ENCODE assay signal across 9 cellular contexts in genomic region chr1:32900371-32900955, GRCh38. TPM values are rescaled to one million over a fixed set of nuclear protein-coding genes. Genes with fewer than 3 reads are reported as not detected.
A peak's percentile ranks its signal among the peaks of the same experiment; 100 is the strongest.
DNase-seq lines count a peak whose midpoint lies in the region; ATAC-seq and TF ChIP-seq lines count a peak whose summit lies in the region.
"Had no signal": no experiment of that assay in that cellular context is flagged by ENCODE, and none has a peak within 500 bp of the region (broad histone marks: within the 10 kb centered on the region; RNA-seq: fewer than 3 reads in every experiment).

No MANE protein-coding gene starts in this region.

- no peak overlapping the region for H3K27ac Mint-ChIP-seq in activated T-helper 1 cell treated with anti-CD3 and anti-CD28 coated beads, Interleukin-12 subunit alpha, Interleukin-12 subunit beta, Interleukin-2, Interleukin-4 antibody, amounts not matched to agents 30 ng/mL and 10 ng/mL and 1 ng/mL, durations not matched to agents 14 hours and 24 hours and 36 hours

- H3K36me3 ChIP-seq in hepatocyte (replicated peaks; ENCODE audit: insufficient read depth, low read depth) (no peaks in the 10 kb centered on the region), skeletal muscle satellite cell (ENCODE audit: insufficient read depth, low read length) (no peaks in the 10 kb centered on the region)

- H2AFZ ChIP-seq in hepatocyte = peak overlapping the region; percentile 90

- H3K4me3 ChIP-seq in hepatocyte (peak overlapping the region; percentile 67), skeletal muscle satellite cell (ENCODE audit: low read length) (peak overlapping the region; percentile 71)

- no peak for TF ChIP-seq CTCF in hepatocyte (IDR thresholded peaks at IDR 0.05; ENCODE audit: poor library complexity)

- peaks cover 59% of the 10 kb centered on the region for H3K27me3 Mint-ChIP-seq in activated T-helper 1 cell treated with anti-CD3 and anti-CD28 coated beads, Interleukin-12 subunit alpha, Interleukin-12 subunit beta, Interleukin-2, Interleukin-4 antibody, amounts not matched to agents 30 ng/mL and 10 ng/mL and 1 ng/mL, durations not matched to agents 14 hours and 24 hours and 36 hours (ENCODE audit: insufficient read depth)

- H3K4me1 ChIP-seq in hepatocyte (ENCODE audit: insufficient read depth) (peaks cover 4% of the 10 kb centered on the region), skeletal muscle satellite cell (ENCODE audit: control insufficient read depth, insufficient read depth, low read length) (peaks cover 6% of the 10 kb centered on the region)

- H3K27me3 ChIP-seq in hepatocyte (no peaks in the 10 kb centered on the region), skeletal muscle satellite cell (ENCODE audit: control insufficient read depth, insufficient read depth, low read length) (peaks cover 13% of the 10 kb centered on the region)

- ATAC-seq in GM18519 (IDR thresholded peaks at IDR 0.05; ENCODE audit: low FRiP score, unreplicated experiment) = no peak

- H3K79me2 ChIP-seq in hepatocyte = no peaks in the 10 kb centered on the region

- H4K20me1 ChIP-seq in hepatocyte (ENCODE audit: insufficient read depth, poor library complexity, severe bottlenecking) = no peaks in the 10 kb centered on the region

- 35% methylated on average over 22 of the region's 22 CpGs for WGBS in hepatocyte (ENCODE audit: low lambda C conversion rate, missing lambda C conversion rate)

- H3K4me1 Mint-ChIP-seq in activated T-helper 1 cell treated with anti-CD3 and anti-CD28 coated beads, Interleukin-12 subunit alpha, Interleukin-12 subunit beta, Interleukin-2, Interleukin-4 antibody, amounts not matched to agents 30 ng/mL and 10 ng/mL and 1 ng/mL, durations not matched to agents 14 hours and 24 hours and 36 hours (ENCODE audit: low read depth) = peaks cover 5% of the 10 kb centered on the region

- H3K9me3 ChIP-seq in hepatocyte (ENCODE audit: low read depth) (no peaks in the 10 kb centered on the region), skeletal muscle satellite cell (replicated peaks; ENCODE audit: low read length) (no peaks in the 10 kb centered on the region)

- H3K27ac ChIP-seq in hepatocyte = no peak overlapping the region

- H3K4me2 ChIP-seq in hepatocyte (peak overlapping the region; percentile 98), skeletal muscle satellite cell (ENCODE audit: low read length) (peak overlapping the region; percentile 88)

- H3K36me3 Mint-ChIP-seq in activated T-helper 1 cell treated with anti-CD3 and anti-CD28 coated beads, Interleukin-12 subunit alpha, Interleukin-12 subunit beta, Interleukin-2, Interleukin-4 antibody, amounts not matched to agents 30 ng/mL and 10 ng/mL and 1 ng/mL, durations not matched to agents 14 hours and 24 hours and 36 hours (ENCODE audit: low read depth) = no peaks in the 10 kb centered on the region

- intact Hi-C loops in activated T-helper 1 cell treated with anti-CD3 and anti-CD28 coated beads, Interleukin-12 subunit alpha, Interleukin-12 subunit beta, Interleukin-2, Interleukin-4 antibody, amounts not matched to agents 30 ng/mL and 10 ng/mL and 1 ng/mL, durations not matched to agents 14 hours and 24 hours and 36 hours (cut with micrococcal nuclease) = no loop called here

- no peaks in the 10 kb centered on the region for H3K9me3 Mint-ChIP-seq in activated T-helper 1 cell treated with anti-CD3 and anti-CD28 coated beads, Interleukin-12 subunit alpha, Interleukin-12 subunit beta, Interleukin-2, Interleukin-4 antibody, amounts not matched to agents 30 ng/mL and 10 ng/mL and 1 ng/mL, durations not matched to agents 14 hours and 24 hours and 36 hours

- no peaks in the 10 kb centered on the region for H3K9me2 ChIP-seq in hepatocyte (replicated peaks; ENCODE audit: insufficient read depth)

- H3K9ac ChIP-seq in skeletal muscle satellite cell (ENCODE audit: low read depth, low read length) = peak overlapping the region; percentile 73

- peak overlapping the region; percentile 62 for H3K4me3 Mint-ChIP-seq in activated T-helper 1 cell treated with anti-CD3 and anti-CD28 coated beads, Interleukin-12 subunit alpha, Interleukin-12 subunit beta, Interleukin-2, Interleukin-4 antibody, amounts not matched to agents 30 ng/mL and 10 ng/mL and 1 ng/mL, durations not matched to agents 14 hours and 24 hours and 36 hours

- DNase-seq in HT-29 (ENCODE audit: low spot score) = peak; percentile 64
- no peak for DNase-seq in activated T-helper 1 cell treated with anti-CD3 and anti-CD28 coated beads, Interleukin-12 subunit alpha, Interleukin-12 subunit beta, Interleukin-2, Interleukin-4 antibody, amounts not matched to agents 30 ng/mL and 10 ng/mL and 1 ng/mL, durations not matched to agents 14 hours and 24 hours and 36 hours (ENCODE audit: low spot score)
- no peak for DNase-seq in hepatocyte (ENCODE audit: low spot score)
- no peak for DNase-seq in NCI-H226
- no peak for DNase-seq in occipital lobe (lab: John Stamatoyannopoulos, UW)
- DNase-seq in H4 (ENCODE audit: low spot score) = no peak

RNA-seq across cellular contexts. Expression of gene TMEM54, which starts 0.7 kb away (rescaled TPM):
- total RNA-seq in HT-29 (2014; rRNA removed; shearing (Covaris generic)) = 789 and 818 TPM in 2 replicates
- 0.78 and 1.0 TPM in 2 replicates for total RNA-seq in activated T-helper 1 cell treated with anti-CD3 and anti-CD28 coated beads, Interleukin-12 subunit alpha, Interleukin-12 subunit beta, Interleukin-2, Interleukin-4 antibody, amounts not matched to agents 30 ng/mL and 10 ng/mL and 1 ng/mL, durations not matched to agents 14 hours and 24 hours and 36 hours
- 24.8 and 33.5 TPM in 2 replicates for total RNA-seq in hepatocyte
- 52.6 and 64.7 TPM in 2 replicates for polyA plus RNA-seq in hepatocyte
- total RNA-seq in skeletal muscle satellite cell (2012; rRNA removed) = 10.9 and 15.7 TPM in 2 replicates
- total RNA-seq in occipital lobe = 5.3 TPM
- total RNA-seq in H4 (2014; rRNA removed; shearing (Covaris generic)) = 81.8 and 118 TPM in 2 replicates

RNA-seq across cellular contexts. Expression of gene HPCA, which starts 14.2 kb away (rescaled TPM):
- 0.79 and 2.4 TPM in 2 replicates for total RNA-seq in HT-29 (2014; rRNA removed; shearing (Covaris generic))
- total RNA-seq in activated T-helper 1 cell treated with anti-CD3 and anti-CD28 coated beads, Interleukin-12 subunit alpha, Interleukin-12 subunit beta, Interleukin-2, Interleukin-4 antibody, amounts not matched to agents 30 ng/mL and 10 ng/mL and 1 ng/mL, durations not matched to agents 14 hours and 24 hours and 36 hours = 0.20 TPM in 1 of 2 replicates, not detected in the other
- total RNA-seq in hepatocyte (not detected in 2 replicates), occipital lobe (44.0 TPM)
- 0.85 and 1.0 TPM in 2 replicates for polyA plus RNA-seq in hepatocyte
- not detected in 2 replicates for total RNA-seq in skeletal muscle satellite cell (2012; rRNA removed)
- not detected in 2 replicates for total RNA-seq in H4 (2014; rRNA removed; shearing (Covaris generic))
- total RNA-seq: activated CD8-positive, alpha-beta memory T cell treated with anti-CD3 and anti-CD28 coated beads for 36 hours had no signal

RNA-seq across cellular contexts. Expression of gene FNDC5, which starts 29.8 kb away (rescaled TPM):
- total RNA-seq in HT-29 (2014; rRNA removed; shearing (Covaris generic)) = not detected in 2 replicates
- not detected in 2 replicates for total RNA-seq in activated T-helper 1 cell treated with anti-CD3 and anti-CD28 coated beads, Interleukin-12 subunit alpha, Interleukin-12 subunit beta, Interleukin-2, Interleukin-4 antibody, amounts not matched to agents 30 ng/mL and 10 ng/mL and 1 ng/mL, durations not matched to agents 14 hours and 24 hours and 36 hours
- 5.8 and 9.0 TPM in 2 replicates for total RNA-seq in hepatocyte
- 5.2 and 11.2 TPM in 2 replicates for polyA plus RNA-seq in hepatocyte
- 1.0 and 3.1 TPM in 2 replicates for total RNA-seq in skeletal muscle satellite cell (2012; rRNA removed)
- 17.0 TPM for total RNA-seq in occipital lobe
- 0.12 and 0.15 TPM in 2 replicates for total RNA-seq in H4 (2014; rRNA removed; shearing (Covaris generic))
- total RNA-seq: activated CD8-positive, alpha-beta memory T cell treated with anti-CD3 and anti-CD28 coated beads for 36 hours had no signal

Comparison
In these comparisons a context has a peak if more than half of its experiments do, and no peak if none do; other contexts are left out.
1. RNA of gene HPCA, which starts 14.2 kb away (total RNA-seq): 44.0 TPM in occipital lobe (single experiment); 0.79 to 2.4 TPM in HT-29, 0.20 TPM in activated T-helper 1 cell treated with anti-CD3 and anti-CD28 coated beads, Interleukin-12 subunit alpha, Interleukin-12 subunit beta, Interleukin-2, Interleukin-4 antibody, amounts not matched to agents 30 ng/mL and 10 ng/mL and 1 ng/mL, durations not matched to agents 14 hours and 24 hours and 36 hours, not detected in hepatocyte and not detected in H4; every median in the first group is over 10 times any median in the second.